Comparison of ENCODE assay signal across 16 cellular contexts in the genomic region with DNA sequence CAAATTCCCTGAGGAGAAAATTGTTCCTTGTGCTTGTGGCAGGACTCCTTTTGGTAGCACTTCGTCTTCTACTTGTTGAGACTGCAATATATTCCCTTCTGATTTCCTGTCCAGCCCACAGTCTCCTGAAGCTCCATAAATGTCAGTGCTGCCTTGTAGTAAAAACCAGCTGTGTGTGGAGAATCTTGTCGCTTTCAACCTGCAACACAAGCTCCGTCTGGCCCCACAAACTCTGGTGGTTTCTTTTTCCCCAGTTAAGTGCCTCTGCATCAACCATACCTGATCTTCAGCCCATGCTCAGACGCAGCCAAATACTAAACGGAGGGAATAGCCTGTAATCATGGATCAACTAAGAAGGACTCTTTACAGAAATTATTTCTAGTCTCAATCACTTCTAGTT.
"Had no signal": no experiment of that assay in that cellular context is flagged by ENCODE, and none has a peak within 500 bp of the region (broad histone marks: within the 10 kb centered on the region; RNA-seq: fewer than 3 reads in every experiment).

No MANE protein-coding gene starts in this region.

- H3K27ac Mint-ChIP-seq: activated CD8-positive, alpha-beta T cell treated with anti-CD3 and anti-CD28 coated beads for 36 hours; activated naive CD8-positive, alpha-beta T cell treated with anti-CD3 and anti-CD28 coated beads, Interleukin-2, amount 10 ng/mL, durations not matched to agents 7 days and 5 days; activated T-cell treated with anti-CD3 and anti-CD28 coated beads, Interleukin-2, amount 50 U/mL, for 72 hours; stimulated activated effector memory CD8-positive, alpha-beta T cell treated with anti-CD3 and anti-CD28 coated beads, Interleukin-12 subunit alpha, Interleukin-12 subunit beta, amount 100 ng/mL, for 72 hours had no signal

- H3K4me3 Mint-ChIP-seq: activated CD8-positive, alpha-beta T cell treated with anti-CD3 and anti-CD28 coated beads for 36 hours; activated naive CD8-positive, alpha-beta T cell treated with anti-CD3 and anti-CD28 coated beads, Interleukin-2, amount 10 ng/mL, durations not matched to agents 7 days and 5 days; activated T-cell treated with anti-CD3 and anti-CD28 coated beads, Interleukin-2, amount 50 U/mL, for 72 hours; neural crest cell; stimulated activated effector memory CD8-positive, alpha-beta T cell treated with anti-CD3 and anti-CD28 coated beads, Interleukin-12 subunit alpha, Interleukin-12 subunit beta, amount 100 ng/mL, for 72 hours had no signal

- H3K27me3 Mint-ChIP-seq: activated CD8-positive, alpha-beta T cell treated with anti-CD3 and anti-CD28 coated beads for 36 hours; activated naive CD8-positive, alpha-beta T cell treated with anti-CD3 and anti-CD28 coated beads, Interleukin-2, amount 10 ng/mL, durations not matched to agents 7 days and 5 days had no signal

- H3K4me3 ChIP-seq: heart right ventricle, skin epidermis, tibial nerve had no signal

- H3K36me3 Mint-ChIP-seq: activated naive CD8-positive, alpha-beta T cell treated with anti-CD3 and anti-CD28 coated beads, Interleukin-2, amount 10 ng/mL, durations not matched to agents 7 days and 5 days; stimulated activated effector memory CD8-positive, alpha-beta T cell treated with anti-CD3 and anti-CD28 coated beads, Interleukin-12 subunit alpha, Interleukin-12 subunit beta, amount 100 ng/mL, for 72 hours had no signal

- H3K36me3 ChIP-seq: heart right ventricle, tibial nerve, WERI-Rb-1 had no signal

- H3K4me1 Mint-ChIP-seq: activated naive CD8-positive, alpha-beta T cell treated with anti-CD3 and anti-CD28 coated beads, Interleukin-2, amount 10 ng/mL, durations not matched to agents 7 days and 5 days; neural crest cell; stimulated activated effector memory CD8-positive, alpha-beta T cell treated with anti-CD3 and anti-CD28 coated beads, Interleukin-12 subunit alpha, Interleukin-12 subunit beta, amount 100 ng/mL, for 72 hours had no signal

- DNase-seq: activated CD4-positive, alpha-beta T cell treated with anti-CD3 and anti-CD28 coated beads for 4 hours; activated CD8-positive, alpha-beta memory T cell treated with anti-CD3 and anti-CD28 coated beads, Interleukin-2, amount 50 U/mL, for 4 hours; activated CD8-positive, alpha-beta T cell treated with anti-CD3 and anti-CD28 coated beads for 36 hours; activated gamma-delta T cell treated with Interleukin-2 at 50 U/mL for 16 hours; activated naive CD8-positive, alpha-beta T cell treated with anti-CD3 and anti-CD28 coated beads, Interleukin-2, amount 10 ng/mL, durations not matched to agents 7 days and 5 days; activated T-cell treated with anti-CD3 and anti-CD28 coated beads, Interleukin-2, amount 50 U/mL, for 72 hours; aorta; heart right ventricle; left ventricle myocardium superior; retina; T1000; WERI-Rb-1 had no signal

- H3K9me3 Mint-ChIP-seq: activated naive CD8-positive, alpha-beta T cell treated with anti-CD3 and anti-CD28 coated beads, Interleukin-2, amount 10 ng/mL, durations not matched to agents 7 days and 5 days had no signal

- H3K4me1 ChIP-seq: heart right ventricle, tibial nerve had no signal

- H3K27ac ChIP-seq: heart right ventricle, skin epidermis, tibial nerve, WERI-Rb-1 had no signal
